ENCODE assay signal across 2 cellular contexts in genomic region chr7:24748521-24748920, GRCh38.
TF ChIP-seq lines count a peak whose summit lies in the region.

No MANE protein-coding gene starts in this region.

TF ChIP-seq in SK-N-SH, 30 proteins besides CTCF, POLR2A, EP300 and RAD21 (continued from another document):
- TF ChIP-seq REST (IDR thresholded peaks at IDR 0.05; ENCODE audit: low read depth, low read length), result peak; percentile 83

TF ChIP-seq in SK-N-SH treated with all-trans-retinoic acid at 6 μM for 48 hours, 23 proteins besides CTCF, POLR2A, EP300 and RAD21 (continued from another document):
- TF ChIP-seq TOX (CRISPR knock-in tag; IDR thresholded peaks at IDR 0.05; ENCODE audit: borderline replicate concordance) (no peak), PATZ1 (CRISPR knock-in tag; IDR thresholded peaks at IDR 0.05; ENCODE audit: borderline replicate concordance) (no peak), ZFP30 (CRISPR knock-in tag; IDR thresholded peaks at IDR 0.05) (no peak), CREB5 (CRISPR knock-in tag; IDR thresholded peaks at IDR 0.05; ENCODE audit: low read depth) (no peak), ZNF8 (CRISPR knock-in tag; IDR thresholded peaks at IDR 0.05) (no peak), ISL1 (CRISPR knock-in tag; IDR thresholded peaks at IDR 0.05) (no peak), ARNTL (CRISPR knock-in tag; IDR thresholded peaks at IDR 0.05; ENCODE audit: borderline replicate concordance, low read depth) (no peak)
